14 cellular contexts compared by ENCODE assay signal in the genomic region with DNA sequence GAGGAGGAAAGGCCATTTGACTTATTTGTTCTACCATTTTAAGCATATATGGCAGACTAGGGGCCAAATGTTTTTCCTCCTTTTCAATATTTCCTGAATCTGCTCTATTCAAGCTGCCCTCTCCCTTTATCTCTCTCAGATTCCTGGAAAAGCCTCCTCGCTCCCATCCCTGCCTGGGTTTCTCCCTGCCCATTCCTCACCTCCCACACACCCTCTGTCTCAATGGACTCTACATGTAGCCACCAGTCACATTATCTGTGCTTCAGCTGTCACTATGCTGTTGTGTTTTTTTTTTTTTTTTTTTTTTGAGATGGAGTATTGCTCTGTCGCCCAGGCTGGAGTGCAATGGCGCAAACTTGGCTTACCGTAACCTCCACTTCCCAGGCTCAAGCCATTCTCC.
"Had no signal": no experiment of that assay in that cellular context is flagged by ENCODE, and none has a peak within 500 bp of the region (broad histone marks: within the 10 kb centered on the region; RNA-seq: fewer than 3 reads in every experiment).

No MANE protein-coding gene starts in this region.

- H3K4me3 ChIP-seq: colonic mucosa, hepatocyte, thyroid gland had no signal

- H3K9me3 Mint-ChIP-seq: activated T-helper 1 cell treated with anti-CD3 and anti-CD28 coated beads, Interleukin-12 subunit alpha, Interleukin-12 subunit beta, Interleukin-2, Interleukin-4 antibody, amounts not matched to agents 30 ng/mL and 10 ng/mL and 1 ng/mL, durations not matched to agents 14 hours and 24 hours and 36 hours had no signal

- H3K36me3 ChIP-seq: colonic mucosa had no signal

- H3K9me3 ChIP-seq: colonic mucosa, thyroid gland had no signal

- H3K4me1 ChIP-seq: colonic mucosa, parathyroid adenoma, thyroid gland had no signal

- ATAC-seq: activated CD4-positive, CD25-positive, alpha-beta regulatory T cell treated with anti-CD3 and anti-CD28 coated beads, Interleukin-2, amount 50 U/mL, for 24 hours; left lobe of liver had no signal

- H3K27ac ChIP-seq: colonic mucosa, parathyroid adenoma, thyroid gland had no signal

- H3K27ac Mint-ChIP-seq: activated T-helper 1 cell treated with anti-CD3 and anti-CD28 coated beads, Interleukin-12 subunit alpha, Interleukin-12 subunit beta, Interleukin-2, Interleukin-4 antibody, amounts not matched to agents 30 ng/mL and 10 ng/mL and 1 ng/mL, durations not matched to agents 14 hours and 24 hours and 36 hours had no signal

- H3K4me3 Mint-ChIP-seq: activated T-helper 1 cell treated with anti-CD3 and anti-CD28 coated beads, Interleukin-12 subunit alpha, Interleukin-12 subunit beta, Interleukin-2, Interleukin-4 antibody, amounts not matched to agents 30 ng/mL and 10 ng/mL and 1 ng/mL, durations not matched to agents 14 hours and 24 hours and 36 hours had no signal

- H3K27me3 ChIP-seq: colonic mucosa, hepatocyte, thyroid gland had no signal

- DNase-seq: activated CD4-positive, alpha-beta T cell treated with anti-CD3 and anti-CD28 coated beads, Interleukin-2, amount 50 U/mL, for 4 hours; activated naive CD4-positive, alpha-beta T cell; caudate nucleus; colonic mucosa; midbrain; stimulated activated CD4-positive, alpha-beta T cell treated with anti-CD3 and anti-CD28 coated beads, Interleukin-12 subunit alpha, Interleukin-12 subunit beta, amount 100 ng/mL, for 4 hours; stimulated activated CD4-positive, alpha-beta T cell treated with anti-CD3 and anti-CD28 coated beads, Interleukin-2, amount 100 ng/mL, for 24 hours; T-helper 9 cell; thyroid gland had no signal
